In the genomic region with DNA sequence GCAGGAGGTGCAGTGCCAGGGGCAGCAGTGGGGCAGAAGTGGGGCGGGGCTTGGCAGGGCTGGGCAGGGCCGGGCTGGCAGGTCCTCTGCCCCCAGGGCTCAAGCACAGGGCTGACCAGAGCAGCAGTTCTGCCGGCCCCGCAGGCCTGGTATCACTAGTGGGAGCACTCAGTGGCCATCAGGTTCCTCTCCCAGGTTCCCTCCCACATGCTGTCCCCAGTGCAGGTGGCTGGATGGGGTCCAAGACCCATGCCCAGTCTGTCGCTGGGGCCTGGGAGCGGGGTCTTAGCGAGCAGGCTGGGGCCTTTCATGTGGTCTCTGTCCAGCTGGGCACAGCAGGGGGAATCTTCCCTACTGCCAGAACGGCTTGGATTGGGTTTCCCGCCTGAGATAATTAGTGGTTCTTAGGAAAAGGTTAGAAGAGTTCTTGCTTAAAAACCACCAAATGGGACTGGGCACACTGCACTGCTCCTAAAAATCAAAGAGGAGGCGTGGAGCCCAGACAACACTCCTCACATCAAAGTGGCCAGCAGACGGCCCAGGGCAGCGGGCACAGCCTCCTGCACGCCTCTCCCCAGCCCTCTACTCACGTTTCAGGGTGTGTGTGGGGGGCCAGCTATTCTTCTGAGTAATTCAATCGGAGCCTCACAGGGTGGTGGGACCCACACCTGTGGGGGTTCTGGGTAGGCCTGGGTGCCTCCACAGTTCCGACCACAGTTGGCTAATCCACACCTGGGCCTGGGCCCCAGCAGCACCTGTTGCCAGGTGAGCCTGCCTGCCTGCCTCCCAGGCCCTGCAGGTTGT, we compare ENCODE assay signal across 17 cellular contexts. TPM values are rescaled to one million over a fixed set of nuclear protein-coding genes. Genes with fewer than 3 reads are reported as not detected.
A peak's percentile ranks its signal among the peaks of the same experiment; 100 is the strongest.
DNase-seq lines count a peak whose midpoint lies in the region; ATAC-seq and TF ChIP-seq lines count a peak whose summit lies in the region.
"Had no signal": no experiment of that assay in that cellular context is flagged by ENCODE, and none has a peak within 500 bp of the region (broad histone marks: within the 10 kb centered on the region; RNA-seq: fewer than 3 reads in every experiment).

No MANE protein-coding gene starts in this region.

- ATAC-seq in left ventricle myocardium superior (peak; percentile 16), PC-3 (peak; percentile 15; the same call in 1 of the 2 replicates), upper lobe of left lung (ENCODE audit: low FRiP score in 2 of 2) (peak; percentile 18 to 40), body of pancreas (no peak)
- ATAC-seq: K562 had no signal

- intact Hi-C loops in left ventricle myocardium superior (cut with micrococcal nuclease) (no loop called here), left ventricle myocardium inferior (cut with micrococcal nuclease) (no loop called here), PC-3 (cut with micrococcal nuclease) (no loop called here), body of pancreas (cut with DNase I) (no loop called here)

- H3K36me3 ChIP-seq in left ventricle myocardium inferior (peaks cover 18% of the 10 kb centered on the region), PC-3 (ENCODE audit: low read depth, low read length) (peaks cover 13% of the 10 kb centered on the region), upper lobe of left lung (peaks cover 0 to 28% (median 2%) of the 10 kb centered on the region in 4 donors), body of pancreas (replicated peaks in 1 of 2; ENCODE audit: insufficient read depth in 1 of 2, low read depth in 2 of 2) (peaks cover 0 to 3% of the 10 kb centered on the region in 2 donors)

- H3K4me1 ChIP-seq in left ventricle myocardium inferior (peaks cover 19% of the 10 kb centered on the region), PC-3 (ENCODE audit: insufficient read depth, low read length) (peaks cover 7% of the 10 kb centered on the region), upper lobe of left lung (no peaks in the 10 kb centered on the region), body of pancreas (peaks cover 3% of the 10 kb centered on the region)
- H3K4me1 ChIP-seq: testis had no signal

- TF ChIP-seq POLR2A in upper lobe of left lung (IDR thresholded peaks at IDR 0.05) (no peak), body of pancreas (IDR thresholded peaks at IDR 0.05) (no peak)

- H3K79me2 ChIP-seq in PC-3 (ENCODE audit: low read length) = no peaks in the 10 kb centered on the region

- H3K9me3 ChIP-seq in left ventricle myocardium inferior (replicated peaks) (peaks cover 7% of the 10 kb centered on the region), PC-3 (ENCODE audit: low read length) (no peaks in the 10 kb centered on the region), upper lobe of left lung (no peaks in the 10 kb centered on the region), body of pancreas (no peaks in the 10 kb centered on the region)
- H3K9me3 ChIP-seq: testis had no signal

- H4K20me1 ChIP-seq in PC-3 (ENCODE audit: low read length) = no peaks in the 10 kb centered on the region

- no peak for TF ChIP-seq CTCF in left ventricle myocardium inferior (IDR thresholded peaks at IDR 0.05; ENCODE audit: borderline replicate concordance)
- TF ChIP-seq CTCF in PC-3 (conservative IDR thresholded peaks at IDR 0.05; ENCODE audit: low read depth, low read length) = no peak
- TF ChIP-seq CTCF in upper lobe of left lung (IDR thresholded peaks at IDR 0.05) = no peak
- TF ChIP-seq CTCF in body of pancreas (IDR thresholded peaks at IDR 0.05) = no peak

- H3K27ac ChIP-seq in left ventricle myocardium inferior (replicated peaks) (no peak overlapping the region), PC-3 (ENCODE audit: low read length) (no peak overlapping the region), upper lobe of left lung (no peak overlapping the region), body of pancreas (no peak overlapping the region)
- H3K27ac ChIP-seq: GM23248, testis had no signal

- no peak overlapping the region for H3K9ac ChIP-seq in PC-3 (ENCODE audit: low read length)
- H3K9ac ChIP-seq: GM23248 had no signal

- POLR2A ChIA-PET in PC-3 (lab: Charles Lee; ENCODE audit: unreplicated experiment) = no interaction called here

- no peak overlapping the region for H2AFZ ChIP-seq in PC-3 (ENCODE audit: low read length)
- H2AFZ ChIP-seq: GM23248 had no signal

- DNase-seq in left ventricle myocardium superior (no peak), left ventricle myocardium inferior (no peak), PC-3 (no peak), left kidney (ENCODE audit: low read depth, low spot score) (peak; percentile 68), upper lobe of left lung (peak in 1 of 2 donors; percentile 67), OCI-M2 (lab: John Stamatoyannopoulos, UW; ENCODE audit: unreplicated experiment) (no peak), body of pancreas (no peak), hippocampal formation (lab: John Stamatoyannopoulos, UW) (no peak)
- DNase-seq: activated CD8-positive, alpha-beta memory T cell treated with anti-CD3 and anti-CD28 coated beads, Interleukin-2, amount 50 U/mL, for 4 hours; activated effector memory CD4-positive, alpha-beta T cell treated with anti-CD3 and anti-CD28 coated beads, Interleukin-2, amount 50 U/mL, for 16 hours; GM23248; NCI-H1048; NK-92 treated with Interleukin-12 subunit alpha and Interleukin-12 subunit beta, amount 100 ng/mL, for 24 hours; SHP77; stimulated activated CD4-positive, alpha-beta T cell treated with anti-CD3 and anti-CD28 coated beads, Interleukin-2, amount 100 ng/mL, for 48 hours; testis had no signal

- no peak for TF ChIP-seq EP300 in upper lobe of left lung (IDR thresholded peaks at IDR 0.05)

- no peaks in the 10 kb centered on the region for H3K9me2 ChIP-seq in PC-3 (replicated peaks; ENCODE audit: low read length)

- H3K27me3 ChIP-seq in left ventricle myocardium inferior (ENCODE audit: low read depth) = no peaks in the 10 kb centered on the region
- H3K27me3 ChIP-seq in PC-3 (ENCODE audit: low read length) = no peaks in the 10 kb centered on the region
- H3K27me3 ChIP-seq in upper lobe of left lung = no peaks in the 10 kb centered on the region
- no peaks in the 10 kb centered on the region for H3K27me3 ChIP-seq in body of pancreas
- H3K27me3 ChIP-seq: testis had no signal

- CTCF ChIA-PET in PC-3 (lab: Charles Lee) = no interaction called here

- no peak overlapping the region for H3K4me2 ChIP-seq in PC-3 (ENCODE audit: low read length)

- H3K4me3 ChIP-seq in left ventricle myocardium inferior (no peak overlapping the region), PC-3 (ENCODE audit: low read length) (no peak overlapping the region), upper lobe of left lung (no peak overlapping the region), body of pancreas (no peak overlapping the region)
- H3K4me3 ChIP-seq: GM23248, K562, testis had no signal

- BruUV-seq in PC-3 (replicated peaks; lab: Mats Ljungman, UMichigan) = no TSS peak

- no peaks in the 10 kb centered on the region for H3F3A ChIP-seq in PC-3 (ENCODE audit: low read length, unreplicated experiment)

- WGBS in upper lobe of left lung, 2 donors = 54 to 66% methylated on average over 7 to 13 of the region's 16 CpGs
- 57 to 69% methylated on average over 4 to 16 of the region's 16 CpGs for WGBS in body of pancreas, 2 donors

RNA-seq across cellular contexts. Expression of gene TPCN2, which starts 45.6 kb away (rescaled TPM):
- total RNA-seq in left ventricle myocardium superior (7.9 TPM), left ventricle myocardium inferior (9.2 TPM), PC-3 (2014; rRNA removed) (13.0 and 14.5 TPM in 2 replicates), upper lobe of left lung (10 to 100 TPM; 12.5 to 61.8 (median 18.8) TPM), body of pancreas (10 to 100 TPM; 10.9 to 18.9 TPM)
